In genomic region chr1:189607477-189608096, GRCh38 we compare ENCODE assay signal across 23 cellular contexts.
"Had no signal": no experiment of that assay in that cellular context is flagged by ENCODE, and none has a peak within 500 bp of the region (broad histone marks: within the 10 kb centered on the region; RNA-seq: fewer than 3 reads in every experiment).

No MANE protein-coding gene starts in this region.

- H3K4me1 ChIP-seq: body of pancreas, lower lobe of right lung, testis, vagina had no signal

- H3K36me3 ChIP-seq: lower lobe of right lung, vagina had no signal

- H3K36me3 Mint-ChIP-seq: activated CD4-positive, alpha-beta memory T cell treated with anti-CD3 and anti-CD28 coated beads for 36 hours; naive B cell had no signal

- ATAC-seq: body of pancreas, left lobe of liver, lower lobe of right lung, sciatic nerve had no signal

- FAIRE-seq: kidney had no signal

- H3K4me3 Mint-ChIP-seq: activated CD4-positive, alpha-beta memory T cell treated with anti-CD3 and anti-CD28 coated beads for 36 hours; naive B cell had no signal

- H3K4me1 Mint-ChIP-seq: naive B cell had no signal

- H3K27ac ChIP-seq: body of pancreas, lower lobe of right lung, testis, vagina had no signal

- DNase-seq: activated CD4-positive, alpha-beta memory T cell treated with anti-CD3 and anti-CD28 coated beads for 36 hours; activated CD4-positive, alpha-beta T cell treated with anti-CD3 and anti-CD28 coated beads for 4 hours; activated CD4-positive, CD25-positive, alpha-beta regulatory T cell; activated naive CD4-positive, alpha-beta T cell treated with Interleukin-2 at 50 U/mL for 16 hours; activated T-cell treated with anti-CD3 and anti-CD28 coated beads, Interleukin-2, amount 50 U/mL, for 48 hours; body of pancreas; dermis blood vessel endothelial cell; effector CD8-positive, alpha-beta T cell; erythroblast; kidney; lower lobe of right lung; naive B cell; nucleus accumbens; stimulated activated CD4-positive, alpha-beta T cell treated with anti-CD3 and anti-CD28 coated beads, Interleukin-2, amount 100 ng/mL, for 48 hours; stimulated activated CD8-positive, alpha-beta memory T cell treated with anti-CD3 and anti-CD28 coated beads, Interleukin-4, amount 100 ng/mL, for 48 hours; stimulated activated naive CD4-positive, alpha-beta T cell; T1000; testis; trophoblast cell had no signal

- H3K9me3 Mint-ChIP-seq: activated CD4-positive, alpha-beta memory T cell treated with anti-CD3 and anti-CD28 coated beads for 36 hours had no signal

- H3K27me3 ChIP-seq: body of pancreas, testis, vagina had no signal

- H3K4me3 ChIP-seq: body of pancreas, lower lobe of right lung, smooth muscle cell, testis, vagina had no signal

- H3K27me3 Mint-ChIP-seq: activated CD4-positive, alpha-beta memory T cell treated with anti-CD3 and anti-CD28 coated beads for 36 hours; naive B cell had no signal

- H3K27ac Mint-ChIP-seq: activated CD4-positive, alpha-beta memory T cell treated with anti-CD3 and anti-CD28 coated beads for 36 hours; naive B cell had no signal

- H3K9me3 ChIP-seq: body of pancreas, lower lobe of right lung, testis, vagina had no signal
